ENCODE assay signal across 8 cellular contexts in the genomic region with DNA sequence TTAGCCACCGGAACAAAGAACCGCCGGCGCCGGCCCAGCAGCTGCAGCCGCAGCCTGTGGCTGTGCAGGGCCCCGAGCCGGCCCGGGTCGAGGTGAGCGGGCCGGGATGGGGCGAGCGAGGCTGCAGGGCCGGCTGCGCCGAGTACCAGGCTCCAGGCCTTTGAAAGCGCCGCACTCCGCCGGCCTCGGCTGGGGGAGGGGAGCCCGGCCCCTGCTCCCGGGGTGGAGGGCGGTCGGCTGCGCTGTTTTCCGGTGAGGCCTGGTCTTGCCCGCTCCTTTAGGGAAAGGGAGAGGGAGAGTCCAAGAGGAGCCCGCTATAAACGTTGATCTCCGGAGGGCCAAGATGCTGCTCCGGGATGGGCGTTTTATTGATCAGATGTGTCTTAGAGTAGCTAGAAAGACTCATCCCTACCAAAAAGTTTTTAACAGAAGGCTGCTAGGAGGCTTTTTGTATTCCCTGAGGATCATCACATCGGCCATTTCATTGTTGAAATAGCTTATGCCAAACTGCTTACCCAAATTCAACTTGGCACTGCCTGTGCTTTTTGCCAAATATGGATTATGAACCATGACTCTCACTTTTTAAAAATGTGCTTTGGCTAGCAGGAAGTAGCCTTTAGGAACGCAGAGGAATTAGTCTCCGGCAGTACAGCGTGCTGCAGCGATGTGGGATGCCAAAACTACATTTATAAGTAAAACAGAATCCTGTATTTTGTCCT. TPM values are rescaled to one million over a fixed set of nuclear protein-coding genes. Genes with fewer than 3 reads are reported as not detected.
DNase-seq lines count a peak whose midpoint lies in the region; ATAC-seq lines count a peak whose summit lies in the region.

No MANE protein-coding gene starts in this region.

- DNase-seq in SJSA1 (ENCODE audit: low read depth in 1 of 2, low spot score in 2 of 2) (peak; percentile 59 to 68), left ventricle myocardium superior (peak; percentile 71), NCI-H2029 (lab: John Stamatoyannopoulos, UW) (no peak)

- H4K20me1 ChIP-seq in BLaER1: peaks cover 54% of the 10 kb centered on the region

- H3K27me3 ChIP-seq in BLaER1: no peaks in the 10 kb centered on the region
- H3K27me3 ChIP-seq in SJSA1 (replicated peaks): no peaks in the 10 kb centered on the region
- H3K27me3 ChIP-seq in rectal smooth muscle tissue (ENCODE audit: control insufficient read depth, insufficient read depth, low read length): no peaks in the 10 kb centered on the region

- H3K9ac ChIP-seq in BLaER1 (peak overlapping the region; percentile 94), rectal smooth muscle tissue (ENCODE audit: low read length) (peak overlapping the region; percentile 79)

- H3K27ac ChIP-seq in BLaER1 (peak overlapping the region; percentile 94), SJSA1 (peak overlapping the region; percentile 83), angular gyrus (ENCODE audit: low read depth, low read length) (peak overlapping the region; percentile 95), rectal smooth muscle tissue (ENCODE audit: low read depth, low read length) (peak overlapping the region; percentile 98)

- H3K4me3 ChIP-seq in BLaER1 (peak overlapping the region; percentile 94), SJSA1 (peak overlapping the region; percentile 95), rectal smooth muscle tissue (ENCODE audit: low read length) (peak overlapping the region; percentile 82)

- peak overlapping the region; percentile 98 for H3K4me2 ChIP-seq in BLaER1

- H3K9me3 ChIP-seq in BLaER1 (no peaks in the 10 kb centered on the region), SJSA1 (replicated peaks) (0 out of 2 replicates have a peak, but pooled peaks cover 2% of the 10 kb centered on the region)

- intact Hi-C loops in left ventricle myocardium superior (cut with micrococcal nuclease): loop anchor here (10.0 kb wide), 1 partner anchor 52 kb away; a partner anchor contains a TSS

- ATAC-seq in GM19023 (IDR thresholded peaks at IDR 0.05; ENCODE audit: unreplicated experiment): peak; percentile 33
- ATAC-seq in HG03159 (IDR thresholded peaks at IDR 0.05; ENCODE audit: unreplicated experiment): peak; percentile 26
- peak; percentile 65 for ATAC-seq in left ventricle myocardium superior

- H3K4me1 ChIP-seq in BLaER1 (peaks cover 43% of the 10 kb centered on the region), SJSA1 (replicated peaks) (peaks cover 19% of the 10 kb centered on the region), rectal smooth muscle tissue (ENCODE audit: control insufficient read depth, insufficient read depth, low read length) (peaks cover 20% of the 10 kb centered on the region)

- peaks cover 22% of the 10 kb centered on the region for H3K36me3 ChIP-seq in BLaER1
- peaks cover 48% of the 10 kb centered on the region for H3K36me3 ChIP-seq in SJSA1
- no peaks in the 10 kb centered on the region for H3K36me3 ChIP-seq in rectal smooth muscle tissue (ENCODE audit: control insufficient read depth, insufficient read depth, low read length)

RNA-seq across cellular contexts. Expression of a gene that starts 0.7 kb away (rescaled TPM):
- total RNA-seq in SJSA1 (2014; rRNA removed; shearing (Covaris generic)): 178 and 196 TPM in 2 replicates
- total RNA-seq in left ventricle myocardium superior: 35.9 TPM

RNA-seq across cellular contexts. Expression of a gene that starts 50.4 kb away (rescaled TPM):
- total RNA-seq in SJSA1 (2014; rRNA removed; shearing (Covaris generic)): 13.6 and 18.2 TPM in 2 replicates
- 8.7 TPM for total RNA-seq in left ventricle myocardium superior
